15 cellular contexts compared by ENCODE assay signal in genomic region chr7:151954866-151955820, GRCh38. TPM values are rescaled to one million over a fixed set of nuclear protein-coding genes. Genes with fewer than 3 reads are reported as not detected.
DNase-seq lines count a peak whose midpoint lies in the region; TF ChIP-seq lines count a peak whose summit lies in the region.
"Had no signal": no experiment of that assay in that cellular context is flagged by ENCODE, and none has a peak within 500 bp of the region (broad histone marks: within the 10 kb centered on the region; RNA-seq: fewer than 3 reads in every experiment).

No MANE protein-coding gene starts in this region.

- no peak overlapping the region for H2BK5ac ChIP-seq in mesenchymal stem cell (ENCODE audit: low read depth, low read length, poor library complexity, severe bottlenecking)

- TF ChIP-seq POLR2A in NB4 (IDR thresholded peaks at IDR 0.05; ENCODE audit: extremely low read depth, insufficient read length): no peak

- H3K27ac ChIP-seq in mesenchymal stem cell (ENCODE audit: low read length, poor library complexity, severe bottlenecking) (no peak overlapping the region), subcutaneous abdominal adipose tissue (ENCODE audit: low read depth, low read length) (peak overlapping the region; percentile 62)

- H3K18ac ChIP-seq in mesenchymal stem cell (ENCODE audit: low read depth in 1 of 2, low read length in 2 of 2): no peak overlapping the region

- H4K91ac ChIP-seq in mesenchymal stem cell (ENCODE audit: low read length): no peak overlapping the region

- WGBS in mesenchymal stem cell: 73% methylated on average over 19 of the region's 20 CpGs

- H2AK5ac ChIP-seq in mesenchymal stem cell (ENCODE audit: low read length, severe bottlenecking): no peak overlapping the region

- no peak overlapping the region for H2AFZ ChIP-seq in mesenchymal stem cell (ENCODE audit: low read depth, low read length)

- H4K8ac ChIP-seq in mesenchymal stem cell (ENCODE audit: low read length): no peak overlapping the region

- in situ Hi-C loops in GM13977 (cut with MboI; ENCODE audit: low pct_unique_long_range_greater_than_20kb, low sequenced_read_pairs, unreplicated experiment): no loop called here

- no peak overlapping the region for H2BK12ac ChIP-seq in mesenchymal stem cell (ENCODE audit: low read length in 2 of 2)

- TF ChIP-seq CTCF in NB4 (IDR thresholded peaks at IDR 0.05; ENCODE audit: low read depth, low read length) (no peak), GM13977 (IDR thresholded peaks at IDR 0.05; ENCODE audit: extremely low read depth, insufficient read depth, missing control alignments) (no peak)

- no peak overlapping the region for H3K4ac ChIP-seq in mesenchymal stem cell (ENCODE audit: low read depth in 1 of 2, low read length in 2 of 2)

- no peak overlapping the region for H2BK15ac ChIP-seq in mesenchymal stem cell (ENCODE audit: low read depth, poor library complexity, severe bottlenecking)

- peak overlapping the region; percentile 69 for H3K9ac ChIP-seq in mesenchymal stem cell (ENCODE audit: low read length)
- H3K9ac ChIP-seq in subcutaneous abdominal adipose tissue (ENCODE audit: low read length in 5 of 5): peak overlapping the region in 1 of 5 donors; percentile 48

- H3K79me1 ChIP-seq in mesenchymal stem cell (replicated peaks; ENCODE audit: low read length, poor library complexity, severe bottlenecking): no peaks in the 10 kb centered on the region

- no peak overlapping the region for H3K14ac ChIP-seq in mesenchymal stem cell (ENCODE audit: low read length in 2 of 2)

- H3K23ac ChIP-seq in mesenchymal stem cell (ENCODE audit: low read length in 2 of 2): no peak overlapping the region

- H3K4me1 ChIP-seq in mesenchymal stem cell (ENCODE audit: control insufficient read depth, insufficient read depth, low read depth, low read length) (no peaks in the 10 kb centered on the region), subcutaneous abdominal adipose tissue (ENCODE audit: control insufficient read depth in 5 of 5, insufficient read depth in 5 of 5, low read length in 5 of 5) (peaks cover 2 to 26% (median 17%) of the 10 kb centered on the region in 5 donors)

- no peak overlapping the region for H3K4me2 ChIP-seq in mesenchymal stem cell (ENCODE audit: low read length, poor library complexity, severe bottlenecking)

- no peak overlapping the region for H3K4me3 ChIP-seq in NB4 (ENCODE audit: low read depth, low read length)
- H3K4me3 ChIP-seq in mesenchymal stem cell (ENCODE audit: insufficient read depth in 1 of 2, low read depth in 1 of 2, low read length in 2 of 2): peak overlapping the region in 1 of 2 experiments; percentile 73
- peak overlapping the region; percentile 8 to 58 (median 40) for H3K4me3 ChIP-seq in subcutaneous abdominal adipose tissue (ENCODE audit: low read depth in 1 of 5, low read length in 5 of 5)

- no peak overlapping the region for H2BK120ac ChIP-seq in mesenchymal stem cell (ENCODE audit: low read depth, low read length)

- H3K9me3 ChIP-seq in mesenchymal stem cell (ENCODE audit: control insufficient read depth, low read length) (peaks cover 6% of the 10 kb centered on the region), subcutaneous abdominal adipose tissue (ENCODE audit: control insufficient read depth in 5 of 5, low read length in 5 of 5) (peaks cover 0 to 10% (median 0%) of the 10 kb centered on the region in 5 donors)

- DNase-seq in NB4 (ENCODE audit: low read depth) (peak; percentile 63), fibroblast of the conjunctiva (ENCODE audit: low read depth) (peak; percentile 49), mesenchymal stem cell (no peak), pons (ENCODE audit: low spot score) (no peak), NK-92 (lab: John Stamatoyannopoulos, UW; ENCODE audit: unreplicated experiment) (no peak), KG1 (lab: John Stamatoyannopoulos, UW) (no peak), GM13977 (ENCODE audit: low spot score) (no peak)
- DNase-seq: activated B cell treated with CpG ODN at 0.5 μM for 24 hours, C1 segment of cervical spinal cord, foreskin melanocyte, NCI-H1694 treated with DMSO at 0.1 percent for 48 hours, NCI-H510A, T-helper 1 cell had no signal

- no peaks in the 10 kb centered on the region for H3K36me3 ChIP-seq in mesenchymal stem cell (ENCODE audit: control insufficient read depth in 1 of 2, insufficient read depth in 2 of 2, low read depth in 1 of 2, low read length in 2 of 2)
- H3K36me3 ChIP-seq in subcutaneous abdominal adipose tissue (ENCODE audit: control insufficient read depth in 5 of 5, insufficient read depth in 5 of 5, low read length in 5 of 5): no peaks in the 10 kb centered on the region

- peaks cover 9 to 15% of the 10 kb centered on the region in 2 experiments for H3K27me3 ChIP-seq in mesenchymal stem cell (ENCODE audit: control insufficient read depth in 1 of 2, insufficient read depth in 1 of 2, low read length in 2 of 2)
- H3K27me3 ChIP-seq in subcutaneous abdominal adipose tissue (ENCODE audit: control insufficient read depth in 5 of 5, insufficient read depth in 4 of 5, low read length in 5 of 5): peaks cover 0 to 5% (median 0%) of the 10 kb centered on the region in 5 donors

RNA-seq across cellular contexts. Expression of gene GALNTL5, which starts 1.1 kb away (rescaled TPM):
- not detected for polyA plus RNA-seq in mesenchymal stem cell (2013, experiment 1 of 2)
- polyA plus RNA-seq in mesenchymal stem cell (2013, experiment 2 of 2): not detected
- polyA plus RNA-seq: urinary bladder had no signal

Comparison
In these comparisons a context has a peak if more than half of its experiments do, and no peak if none do; other contexts are left out.
1. DNase-seq: peak in NB4 (single experiment) and fibroblast of the conjunctiva (single experiment); none in mesenchymal stem cell (single experiment), pons (single experiment), NK-92 (single experiment), KG1 (single experiment) and GM13977 (single experiment).